In genomic region chr14:103000291-103000921, GRCh38 we compare ENCODE assay signal across 14 cellular contexts.
"Had no signal": no experiment of that assay in that cellular context is flagged by ENCODE, and none has a peak within 500 bp of the region (broad histone marks: within the 10 kb centered on the region; RNA-seq: fewer than 3 reads in every experiment).

No MANE protein-coding gene starts in this region.

- H3K9me3 Mint-ChIP-seq: activated naive CD8-positive, alpha-beta T cell treated with anti-CD3 and anti-CD28 coated beads, Interleukin-2, amount 50 U/mL, for 24 hours; activated T-helper 17 cell treated with anti-CD3 and anti-CD28 coated beads, Interleukin-2, amount 50 U/mL, for 72 hours; neural crest cell had no signal

- H3K4me3 Mint-ChIP-seq: activated naive CD8-positive, alpha-beta T cell treated with anti-CD3 and anti-CD28 coated beads, Interleukin-2, amount 50 U/mL, for 24 hours; activated T-helper 17 cell treated with anti-CD3 and anti-CD28 coated beads, Interleukin-2, amount 50 U/mL, for 72 hours; neural crest cell had no signal

- H3K9me3 ChIP-seq: esophagus squamous epithelium, ovary, sigmoid colon, stomach had no signal

- H3K27ac ChIP-seq: coronary artery, esophagus squamous epithelium, ovary, sigmoid colon, stomach had no signal

- H3K27me3 Mint-ChIP-seq: activated naive CD8-positive, alpha-beta T cell treated with anti-CD3 and anti-CD28 coated beads, Interleukin-2, amount 50 U/mL, for 24 hours; activated T-helper 17 cell treated with anti-CD3 and anti-CD28 coated beads, Interleukin-2, amount 50 U/mL, for 72 hours had no signal

- H3K4me3 ChIP-seq: coronary artery, esophagus squamous epithelium, ovary, sigmoid colon, stomach had no signal

- H3K27me3 ChIP-seq: esophagus squamous epithelium, ovary, sigmoid colon, stomach had no signal

- H3K4me1 ChIP-seq: sigmoid colon had no signal

- H3K27ac Mint-ChIP-seq: activated naive CD8-positive, alpha-beta T cell treated with anti-CD3 and anti-CD28 coated beads, Interleukin-2, amount 50 U/mL, for 24 hours; activated T-helper 17 cell treated with anti-CD3 and anti-CD28 coated beads, Interleukin-2, amount 50 U/mL, for 72 hours had no signal

- ATAC-seq: activated CD4-positive, CD25-positive, alpha-beta regulatory T cell treated with anti-CD3 and anti-CD28 coated beads, Interleukin-2, amount 50 U/mL, for 24 hours; activated naive CD8-positive, alpha-beta T cell treated with anti-CD3 and anti-CD28 coated beads, Interleukin-2, amount 50 U/mL, for 24 hours; activated T-helper 17 cell treated with anti-CD3 and anti-CD28 coated beads, Interleukin-2, amount 50 U/mL, for 72 hours had no signal

- H3K4me1 Mint-ChIP-seq: activated naive CD8-positive, alpha-beta T cell treated with anti-CD3 and anti-CD28 coated beads, Interleukin-2, amount 50 U/mL, for 24 hours; activated T-helper 17 cell treated with anti-CD3 and anti-CD28 coated beads, Interleukin-2, amount 50 U/mL, for 72 hours; neural crest cell had no signal

- DNase-seq: activated naive CD4-positive, alpha-beta T cell treated with Interleukin-2 at 50 U/mL for 16 hours; activated naive CD8-positive, alpha-beta T cell treated with anti-CD3 and anti-CD28 coated beads, Interleukin-2, amount 50 U/mL, for 24 hours; activated T-cell treated with anti-CD3 and anti-CD28 coated beads for 4 hours; esophagus squamous epithelium; kidney glomerular epithelial cell; ovary; sigmoid colon; stimulated activated CD4-positive, alpha-beta T cell treated with anti-CD3 and anti-CD28 coated beads, Interleukin-1b, Interleukin-23, amount 100 ng/mL, for 48 hours; stomach; T-helper 2 cell had no signal

- H3K36me3 ChIP-seq: ovary had no signal
